ENCODE assay signal across 1 cellular context in the genomic region with DNA sequence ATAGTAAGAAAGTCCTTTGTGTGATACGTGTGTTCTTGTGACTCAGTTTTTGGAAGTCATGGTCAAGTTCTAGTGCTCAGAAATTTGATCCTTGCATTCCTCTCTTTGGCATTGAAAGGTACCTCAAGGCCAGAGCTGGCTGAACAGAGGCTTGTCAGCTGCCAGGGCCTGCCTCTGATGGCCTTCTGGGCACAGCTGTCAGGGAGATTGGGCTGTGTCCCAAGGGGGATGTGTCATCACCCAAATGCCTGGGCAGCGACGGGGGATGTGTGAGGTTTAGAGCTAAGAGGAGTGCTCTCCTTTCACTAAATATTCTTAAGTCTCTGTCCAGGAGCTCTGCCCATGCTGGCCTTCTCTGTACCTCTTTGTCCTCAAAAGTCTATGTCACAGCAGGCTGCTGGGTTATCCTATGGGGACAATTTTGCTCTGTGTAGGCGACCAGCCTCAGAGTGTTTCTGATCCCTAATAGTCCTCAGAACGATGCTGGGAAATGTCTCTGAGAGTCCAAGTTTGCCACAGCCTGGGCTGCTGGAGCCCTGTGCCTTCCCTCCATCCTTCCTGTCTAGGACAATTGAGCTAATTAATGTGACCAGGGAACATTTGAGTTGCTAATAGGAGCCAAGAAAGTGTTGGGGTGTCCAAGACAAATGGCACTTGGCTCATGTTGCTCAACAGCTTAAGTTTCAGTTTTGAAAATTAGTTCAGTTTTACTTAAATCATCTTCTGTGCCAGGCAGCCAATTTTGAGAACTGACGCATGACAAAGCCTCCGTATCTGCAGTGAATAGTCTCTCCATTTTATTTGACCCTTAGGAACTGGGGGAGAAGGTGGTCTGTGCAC.
TF ChIP-seq lines count a peak whose summit lies in the region.

No MANE protein-coding gene starts in this region.

TF ChIP-seq in HepG2, 621 proteins besides CTCF, POLR2A, EP300 and RAD21 (continued from another document):
- TF ChIP-seq ZMYM2 (CRISPR knock-in tag; IDR thresholded peaks at IDR 0.05), result no peak
- TF ChIP-seq, protein P1, sequence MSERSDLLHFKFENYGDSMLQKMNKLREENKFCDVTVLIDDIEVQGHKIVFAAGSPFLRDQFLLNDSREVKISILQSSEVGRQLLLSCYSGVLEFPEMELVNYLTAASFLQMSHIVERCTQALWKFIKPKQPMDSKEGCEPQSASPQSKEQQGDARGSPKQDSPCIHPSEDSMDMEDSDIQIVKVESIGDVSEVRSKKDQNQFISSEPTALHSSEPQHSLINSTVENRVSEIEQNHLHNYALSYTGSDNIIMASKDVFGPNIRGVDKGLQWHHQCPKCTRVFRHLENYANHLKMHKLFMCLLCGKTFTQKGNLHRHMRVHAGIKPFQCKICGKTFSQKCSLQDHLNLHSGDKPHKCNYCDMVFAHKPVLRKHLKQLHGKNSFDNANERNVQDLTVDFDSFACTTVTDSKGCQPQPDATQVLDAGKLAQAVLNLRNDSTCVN (CRISPR knock-in tag; IDR thresholded peaks at IDR 0.05; ENCODE audit: borderline replicate concordance), result no peak
- TF ChIP-seq MEIS2 (CRISPR knock-in tag; IDR thresholded peaks at IDR 0.05), result no peak
- no peak for TF ChIP-seq ZNF20 (CRISPR knock-in tag; IDR thresholded peaks at IDR 0.05)
- no peak for TF ChIP-seq NPAS2 (CRISPR knock-in tag; IDR thresholded peaks at IDR 0.05; ENCODE audit: borderline replicate concordance)
- TF ChIP-seq ZNF678 (CRISPR knock-in tag; IDR thresholded peaks at IDR 0.05), result no peak
- TF ChIP-seq, protein P2, sequence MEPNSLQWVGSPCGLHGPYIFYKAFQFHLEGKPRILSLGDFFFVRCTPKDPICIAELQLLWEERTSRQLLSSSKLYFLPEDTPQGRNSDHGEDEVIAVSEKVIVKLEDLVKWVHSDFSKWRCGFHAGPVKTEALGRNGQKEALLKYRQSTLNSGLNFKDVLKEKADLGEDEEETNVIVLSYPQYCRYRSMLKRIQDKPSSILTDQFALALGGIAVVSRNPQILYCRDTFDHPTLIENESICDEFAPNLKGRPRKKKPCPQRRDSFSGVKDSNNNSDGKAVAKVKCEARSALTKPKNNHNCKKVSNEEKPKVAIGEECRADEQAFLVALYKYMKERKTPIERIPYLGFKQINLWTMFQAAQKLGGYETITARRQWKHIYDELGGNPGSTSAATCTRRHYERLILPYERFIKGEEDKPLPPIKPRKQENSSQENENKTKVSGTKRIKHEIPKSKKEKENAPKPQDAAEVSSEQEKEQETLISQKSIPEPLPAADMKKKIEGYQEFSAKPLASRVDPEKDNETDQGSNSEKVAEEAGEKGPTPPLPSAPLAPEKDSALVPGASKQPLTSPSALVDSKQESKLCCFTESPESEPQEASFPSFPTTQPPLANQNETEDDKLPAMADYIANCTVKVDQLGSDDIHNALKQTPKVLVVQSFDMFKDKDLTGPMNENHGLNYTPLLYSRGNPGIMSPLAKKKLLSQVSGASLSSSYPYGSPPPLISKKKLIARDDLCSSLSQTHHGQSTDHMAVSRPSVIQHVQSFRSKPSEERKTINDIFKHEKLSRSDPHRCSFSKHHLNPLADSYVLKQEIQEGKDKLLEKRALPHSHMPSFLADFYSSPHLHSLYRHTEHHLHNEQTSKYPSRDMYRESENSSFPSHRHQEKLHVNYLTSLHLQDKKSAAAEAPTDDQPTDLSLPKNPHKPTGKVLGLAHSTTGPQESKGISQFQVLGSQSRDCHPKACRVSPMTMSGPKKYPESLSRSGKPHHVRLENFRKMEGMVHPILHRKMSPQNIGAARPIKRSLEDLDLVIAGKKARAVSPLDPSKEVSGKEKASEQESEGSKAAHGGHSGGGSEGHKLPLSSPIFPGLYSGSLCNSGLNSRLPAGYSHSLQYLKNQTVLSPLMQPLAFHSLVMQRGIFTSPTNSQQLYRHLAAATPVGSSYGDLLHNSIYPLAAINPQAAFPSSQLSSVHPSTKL (CRISPR knock-in tag; IDR thresholded peaks at IDR 0.05), result no peak
- no peak for TF ChIP-seq HNRNPH1 (optimal IDR thresholded peaks at IDR 0.05; ENCODE audit: low read depth, low read length)
- TF ChIP-seq ZBTB39 (CRISPR knock-in tag; IDR thresholded peaks at IDR 0.05), result no peak
- no peak for TF ChIP-seq ZC3H13 (CRISPR knock-in tag; IDR thresholded peaks at IDR 0.05)
- TF ChIP-seq, protein P3, sequence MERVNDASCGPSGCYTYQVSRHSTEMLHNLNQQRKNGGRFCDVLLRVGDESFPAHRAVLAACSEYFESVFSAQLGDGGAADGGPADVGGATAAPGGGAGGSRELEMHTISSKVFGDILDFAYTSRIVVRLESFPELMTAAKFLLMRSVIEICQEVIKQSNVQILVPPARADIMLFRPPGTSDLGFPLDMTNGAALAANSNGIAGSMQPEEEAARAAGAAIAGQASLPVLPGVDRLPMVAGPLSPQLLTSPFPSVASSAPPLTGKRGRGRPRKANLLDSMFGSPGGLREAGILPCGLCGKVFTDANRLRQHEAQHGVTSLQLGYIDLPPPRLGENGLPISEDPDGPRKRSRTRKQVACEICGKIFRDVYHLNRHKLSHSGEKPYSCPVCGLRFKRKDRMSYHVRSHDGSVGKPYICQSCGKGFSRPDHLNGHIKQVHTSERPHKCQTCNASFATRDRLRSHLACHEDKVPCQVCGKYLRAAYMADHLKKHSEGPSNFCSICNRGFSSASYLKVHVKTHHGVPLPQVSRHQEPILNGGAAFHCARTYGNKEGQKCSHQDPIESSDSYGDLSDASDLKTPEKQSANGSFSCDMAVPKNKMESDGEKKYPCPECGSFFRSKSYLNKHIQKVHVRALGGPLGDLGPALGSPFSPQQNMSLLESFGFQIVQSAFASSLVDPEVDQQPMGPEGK (CRISPR knock-in tag; IDR thresholded peaks at IDR 0.05), result no peak
- no peak for TF ChIP-seq GTF2F1 (IDR thresholded peaks at IDR 0.05; ENCODE audit: low read length)
- TF ChIP-seq ZBTB42 (CRISPR knock-in tag; IDR thresholded peaks at IDR 0.05), result no peak
